ENCODE assay signal across 2 cellular contexts in the genomic region with DNA sequence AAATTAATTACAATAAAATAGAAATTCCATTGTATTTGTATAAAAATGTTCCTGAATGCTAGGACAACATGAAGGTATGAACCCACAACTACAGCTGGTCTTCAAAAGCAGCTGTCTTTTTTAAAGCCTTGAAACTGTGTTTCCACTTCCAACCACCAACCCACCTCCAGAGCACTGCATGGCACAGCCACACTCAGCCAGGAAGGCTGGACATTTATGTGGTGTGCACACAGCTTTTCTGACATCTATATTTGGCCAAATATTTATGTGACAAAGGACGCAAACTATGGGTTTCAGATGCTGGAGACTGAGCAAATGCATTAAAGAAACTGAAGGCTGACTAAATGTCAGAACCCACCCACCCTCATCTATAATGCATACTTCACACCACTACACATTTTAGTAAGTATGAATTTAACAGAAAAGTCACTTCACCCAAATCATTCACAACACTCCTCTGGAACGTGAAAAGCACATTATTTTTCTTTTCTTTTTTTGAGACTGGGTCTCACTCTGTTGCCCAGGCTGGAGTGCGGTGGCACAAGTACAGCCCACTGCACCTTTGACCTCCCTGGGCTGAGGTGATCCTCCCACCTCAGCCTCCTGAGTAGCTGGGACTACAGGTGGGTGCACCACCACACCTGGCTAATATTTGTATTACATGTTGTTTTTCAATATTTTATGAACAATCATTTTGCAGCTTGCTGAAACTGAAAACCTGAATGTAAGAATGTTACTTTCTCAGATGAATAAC.
TF ChIP-seq lines count a peak whose summit lies in the region.

No MANE protein-coding gene starts in this region.

TF ChIP-seq in A549, 52 proteins besides CTCF, POLR2A, EP300 and RAD21 (continued from another document):
- TF ChIP-seq MYC (IDR thresholded peaks at IDR 0.05; ENCODE audit: borderline replicate concordance, low read length) = no peak
TF ChIP-seq in A549: peak in this region for 0.

TF ChIP-seq in WTC11, 78 proteins besides CTCF, POLR2A, EP300 and RAD21 (continued from another document):
- TF ChIP-seq, protein P1, sequence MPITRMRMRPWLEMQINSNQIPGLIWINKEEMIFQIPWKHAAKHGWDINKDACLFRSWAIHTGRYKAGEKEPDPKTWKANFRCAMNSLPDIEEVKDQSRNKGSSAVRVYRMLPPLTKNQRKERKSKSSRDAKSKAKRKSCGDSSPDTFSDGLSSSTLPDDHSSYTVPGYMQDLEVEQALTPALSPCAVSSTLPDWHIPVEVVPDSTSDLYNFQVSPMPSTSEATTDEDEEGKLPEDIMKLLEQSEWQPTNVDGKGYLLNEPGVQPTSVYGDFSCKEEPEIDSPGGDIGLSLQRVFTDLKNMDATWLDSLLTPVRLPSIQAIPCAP (CRISPR knock-in tag; IDR thresholded peaks at IDR 0.05) = no peak
TF ChIP-seq in WTC11: peak in this region for 1.
